ENCODE assay signal across 24 cellular contexts in the genomic region with DNA sequence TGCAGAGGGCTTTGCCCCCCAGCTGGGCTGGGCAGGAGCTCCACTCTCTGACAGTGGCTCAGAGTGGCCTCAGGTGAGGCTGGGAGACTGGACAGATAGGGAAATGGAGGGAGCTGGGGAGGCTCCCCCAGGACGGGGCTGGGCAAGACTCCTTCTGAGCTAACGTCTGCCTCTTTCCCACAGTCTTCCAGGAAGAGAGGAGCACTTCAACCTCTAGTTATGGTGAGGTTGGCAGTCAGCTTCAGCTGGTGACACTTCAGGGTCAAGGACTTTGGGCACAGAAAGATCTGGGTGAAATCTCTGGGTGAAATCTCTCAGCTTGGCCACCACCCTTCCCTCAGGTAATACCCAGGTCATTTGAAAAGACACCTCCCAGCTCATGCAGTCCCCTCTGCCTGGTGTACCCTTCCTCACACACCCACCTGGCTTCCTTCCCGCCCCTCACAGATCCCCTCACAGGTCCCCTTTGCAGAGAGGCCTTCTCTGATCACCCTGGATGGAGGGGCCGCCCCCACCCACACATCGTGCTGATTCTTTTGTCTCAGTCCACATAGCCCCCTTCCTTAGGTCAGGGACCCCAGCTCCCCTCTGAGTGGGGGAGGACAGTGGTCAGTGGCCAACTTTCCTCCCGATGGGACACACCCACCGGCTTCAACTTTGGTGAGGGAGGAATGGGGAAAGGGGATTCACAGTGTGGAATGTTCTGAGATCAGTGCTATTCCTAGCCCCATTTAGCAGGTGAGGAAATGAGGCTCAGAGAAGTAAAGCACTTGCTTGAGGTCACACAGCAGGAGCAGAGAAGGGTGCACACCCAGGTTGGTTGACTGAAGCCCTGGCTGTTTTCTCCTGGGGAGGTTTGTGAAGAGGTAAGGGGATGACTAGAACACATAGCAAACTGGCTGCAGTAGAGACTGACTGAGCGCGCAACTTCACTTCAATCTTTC.
"Had no signal": no experiment of that assay in that cellular context is flagged by ENCODE, and none has a peak within 500 bp of the region (broad histone marks: within the 10 kb centered on the region; RNA-seq: fewer than 3 reads in every experiment).

No MANE protein-coding gene starts in this region.

- H3K9me3 ChIP-seq: testis, vagina had no signal

- H3K36me3 ChIP-seq: vagina had no signal

- H3K27ac ChIP-seq: foreskin keratinocyte, testis, vagina had no signal

- H3K27me3 Mint-ChIP-seq: activated CD4-positive, alpha-beta memory T cell treated with anti-CD3 and anti-CD28 coated beads for 36 hours; activated naive CD4-positive, alpha-beta T cell treated with anti-CD3 and anti-CD28 coated beads, Interleukin-2, amount 50 U/mL, for 24 hours had no signal

- DNase-seq: activated B cell treated with CpG ODN at 0.5 μM for 24 hours; activated CD4-positive, alpha-beta memory T cell treated with anti-CD3 and anti-CD28 coated beads for 36 hours; activated CD4-positive, alpha-beta T cell treated with anti-CD3 and anti-CD28 coated beads for 4 hours; activated gamma-delta T cell treated with Interleukin-2 at 50 U/mL for 16 hours; activated T-cell treated with anti-CD3 and anti-CD28 coated beads, Interleukin-2, amount 50 U/mL, for 72 hours; anterior cingulate cortex; caudate nucleus; effector CD4-positive, alpha-beta T cell; foreskin keratinocyte; hippocampal formation; kidney glomerular epithelial cell; nucleus accumbens; posterior cingulate gyrus; stimulated activated CD4-positive, alpha-beta T cell treated with anti-CD3 and anti-CD28 coated beads, Interleukin-4, amount 100 ng/mL, for 1 hour; stimulated activated naive CD4-positive, alpha-beta T cell; T-helper 9 cell; testis; trophoblast cell had no signal

- H3K27me3 ChIP-seq: testis, vagina had no signal

- H3K4me3 ChIP-seq: testis, vagina had no signal

- H3K36me3 Mint-ChIP-seq: activated CD4-positive, alpha-beta memory T cell treated with anti-CD3 and anti-CD28 coated beads for 36 hours; activated naive CD4-positive, alpha-beta T cell treated with anti-CD3 and anti-CD28 coated beads, Interleukin-2, amount 50 U/mL, for 24 hours; brain; memory B cell had no signal

- H3K4me1 ChIP-seq: foreskin keratinocyte, testis, vagina had no signal

- H3K9me3 Mint-ChIP-seq: activated CD4-positive, alpha-beta memory T cell treated with anti-CD3 and anti-CD28 coated beads for 36 hours; activated naive CD4-positive, alpha-beta T cell treated with anti-CD3 and anti-CD28 coated beads, Interleukin-2, amount 50 U/mL, for 24 hours; activated T-cell treated with anti-CD3 and anti-CD28 coated beads, Interleukin-2, amount 50 U/mL, for 72 hours; dendritic cell treated with granulocyte-macrophage colony-stimulating factor and Interleukin-4, amounts not matched to agents 40 ng/mL and 50 ng/mL, for 4 days; memory B cell; nephron had no signal

- H3K27ac Mint-ChIP-seq: activated B cell treated with CpG ODN at 0.5 μM for 24 hours; activated CD4-positive, alpha-beta memory T cell treated with anti-CD3 and anti-CD28 coated beads for 36 hours; activated naive CD4-positive, alpha-beta T cell treated with anti-CD3 and anti-CD28 coated beads, Interleukin-2, amount 50 U/mL, for 24 hours; activated T-cell treated with anti-CD3 and anti-CD28 coated beads, Interleukin-2, amount 50 U/mL, for 72 hours; dendritic cell treated with granulocyte-macrophage colony-stimulating factor and Interleukin-4, amounts not matched to agents 40 ng/mL and 50 ng/mL, for 4 days; memory B cell had no signal

- H3K4me1 Mint-ChIP-seq: activated B cell treated with CpG ODN at 0.5 μM for 24 hours; activated naive CD4-positive, alpha-beta T cell treated with anti-CD3 and anti-CD28 coated beads, Interleukin-2, amount 50 U/mL, for 24 hours; memory B cell had no signal

- ATAC-seq: activated T-cell treated with anti-CD3 and anti-CD28 coated beads, Interleukin-2, amount 50 U/mL, for 72 hours; foreskin keratinocyte had no signal

- H3K4me3 Mint-ChIP-seq: activated B cell treated with CpG ODN at 0.5 μM for 24 hours; activated CD4-positive, alpha-beta memory T cell treated with anti-CD3 and anti-CD28 coated beads for 36 hours; activated naive CD4-positive, alpha-beta T cell treated with anti-CD3 and anti-CD28 coated beads, Interleukin-2, amount 50 U/mL, for 24 hours; activated T-cell treated with anti-CD3 and anti-CD28 coated beads, Interleukin-2, amount 50 U/mL, for 72 hours; brain; dendritic cell treated with granulocyte-macrophage colony-stimulating factor and Interleukin-4, amounts not matched to agents 40 ng/mL and 50 ng/mL, for 4 days; memory B cell; nephron had no signal
